ENCODE assay signal across 11 cellular contexts in genomic region chrX:46279214-46279924, GRCh38.
A peak's percentile ranks its signal among the peaks of the same experiment; 100 is the strongest.
DNase-seq lines count a peak whose midpoint lies in the region; ATAC-seq, FAIRE-seq and TF ChIP-seq lines count a peak whose summit lies in the region.
"Had no signal": no experiment of that assay in that cellular context is flagged by ENCODE, and none has a peak within 500 bp of the region (broad histone marks: within the 10 kb centered on the region; RNA-seq: fewer than 3 reads in every experiment).

No MANE protein-coding gene starts in this region.

- no peaks in the 10 kb centered on the region for H3K9me3 ChIP-seq in T-helper 17 cell (ENCODE audit: control insufficient read depth, low read length, poor library complexity, severe bottlenecking)

- H3K79me2 ChIP-seq in ACC112 (ENCODE audit: control insufficient read depth, insufficient read depth, low read length, unreplicated experiment) = no peaks in the 10 kb centered on the region

- FAIRE-seq in GM18507 (lab: Jason Lieb, UNC) = peak; percentile 18
- FAIRE-seq: urothelium cell line had no signal

- no peak for ATAC-seq in T-helper 17 cell
- ATAC-seq in HG03457 (IDR thresholded peaks at IDR 0.05; ENCODE audit: unreplicated experiment) = no peak

- H3K27ac ChIP-seq in ACC112 (ENCODE audit: low read depth, low read length) = peak overlapping the region; percentile 69

- no peaks in the 10 kb centered on the region for H3K27me3 ChIP-seq in ACC112 (ENCODE audit: insufficient read depth, low read length)

- H3K4me3 ChIP-seq in ACC112 (ENCODE audit: low read depth, low read length) = no peak overlapping the region
- H3K4me3 ChIP-seq in fibroblast of villous mesenchyme (ENCODE audit: low read depth, low read length) = no peak overlapping the region

- peaks cover 18% of the 10 kb centered on the region for H3K4me1 ChIP-seq in ACC112 (ENCODE audit: control insufficient read depth, insufficient read depth, low read length, unreplicated experiment)

- peak overlapping the region; percentile 87 for H2AFZ ChIP-seq in ACC112 (ENCODE audit: low read length, unreplicated experiment)

- H3K36me3 Mint-ChIP-seq in T-helper 17 cell (ENCODE audit: low read depth) (no peaks in the 10 kb centered on the region), glutamatergic neuron (ENCODE audit: unreplicated experiment) (no peaks in the 10 kb centered on the region)
- H3K36me3 Mint-ChIP-seq: memory B cell had no signal

- H3K4me3 Mint-ChIP-seq in T-helper 17 cell = peak overlapping the region; percentile 67
- no peak overlapping the region for H3K4me3 Mint-ChIP-seq in glutamatergic neuron (ENCODE audit: unreplicated experiment)
- H3K4me3 Mint-ChIP-seq: memory B cell had no signal

- H3K27me3 Mint-ChIP-seq in T-helper 17 cell = no peaks in the 10 kb centered on the region
- peaks cover 2% of the 10 kb centered on the region for H3K27me3 Mint-ChIP-seq in glutamatergic neuron (ENCODE audit: unreplicated experiment)
- H3K27me3 Mint-ChIP-seq: memory B cell had no signal

- DNase-seq in GM18507 (ENCODE audit: extremely low spot score, insufficient read length, low read depth) = no peak
- no peak for DNase-seq in T-helper 17 cell
- peak; percentile 2 for DNase-seq in fibroblast of villous mesenchyme (ENCODE audit: low read depth)
- DNase-seq in NCI-H2227 (lab: John Stamatoyannopoulos, UW; ENCODE audit: unreplicated experiment) = no peak
- no peak for DNase-seq in glutamatergic neuron
- DNase-seq in ureter (ENCODE audit: low spot score) = no peak
- DNase-seq: NCI-H774 had no signal

- no peak for TF ChIP-seq CTCF in fibroblast of villous mesenchyme (IDR thresholded peaks at IDR 0.05; ENCODE audit: insufficient read depth, low read depth, low read length)
- no peak for TF ChIP-seq CTCF in glutamatergic neuron (IDR thresholded peaks at IDR 0.05; ENCODE audit: partially characterized antibody, unreplicated experiment)

- no peaks in the 10 kb centered on the region for H3K36me3 ChIP-seq in ACC112 (ENCODE audit: insufficient read depth, low read length)

- H3K27ac Mint-ChIP-seq in T-helper 17 cell (no peak overlapping the region), glutamatergic neuron (ENCODE audit: unreplicated experiment) (no peak overlapping the region)
- H3K27ac Mint-ChIP-seq: memory B cell had no signal

- no peaks in the 10 kb centered on the region for H3K9me3 Mint-ChIP-seq in glutamatergic neuron (ENCODE audit: unreplicated experiment)
- H3K9me3 Mint-ChIP-seq: memory B cell had no signal

- H3K4me1 Mint-ChIP-seq in T-helper 17 cell (peaks cover 9% of the 10 kb centered on the region), glutamatergic neuron (ENCODE audit: low read depth, unreplicated experiment) (peaks cover 3% of the 10 kb centered on the region)
- H3K4me1 Mint-ChIP-seq: memory B cell had no signal
